In the genomic region with DNA sequence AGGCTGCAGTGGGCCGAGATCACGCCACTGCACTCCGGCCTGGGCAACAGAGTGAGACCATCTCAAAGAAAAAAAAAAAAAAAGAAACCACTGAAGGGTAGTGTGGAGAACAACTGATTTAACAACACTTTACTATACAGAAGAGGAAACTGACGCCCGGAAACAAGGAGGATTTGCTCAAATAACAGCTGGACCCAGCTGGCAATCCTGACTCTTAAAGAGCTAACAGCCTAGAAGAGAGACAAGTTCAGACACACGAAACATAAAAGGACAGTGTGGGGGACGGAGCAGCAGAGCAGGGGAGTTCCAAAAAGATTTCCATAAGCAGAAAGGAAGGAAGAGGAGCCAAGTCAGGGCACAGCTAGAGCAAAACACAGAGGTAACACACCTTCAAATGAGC, we compare ENCODE assay signal across 1 cellular context.
TF ChIP-seq lines count a peak whose summit lies in the region.

No MANE protein-coding gene starts in this region.

TF ChIP-seq in SK-N-SH, 30 proteins besides CTCF, POLR2A, EP300 and RAD21 (continued from another document):
- TF ChIP-seq, protein P1, sequence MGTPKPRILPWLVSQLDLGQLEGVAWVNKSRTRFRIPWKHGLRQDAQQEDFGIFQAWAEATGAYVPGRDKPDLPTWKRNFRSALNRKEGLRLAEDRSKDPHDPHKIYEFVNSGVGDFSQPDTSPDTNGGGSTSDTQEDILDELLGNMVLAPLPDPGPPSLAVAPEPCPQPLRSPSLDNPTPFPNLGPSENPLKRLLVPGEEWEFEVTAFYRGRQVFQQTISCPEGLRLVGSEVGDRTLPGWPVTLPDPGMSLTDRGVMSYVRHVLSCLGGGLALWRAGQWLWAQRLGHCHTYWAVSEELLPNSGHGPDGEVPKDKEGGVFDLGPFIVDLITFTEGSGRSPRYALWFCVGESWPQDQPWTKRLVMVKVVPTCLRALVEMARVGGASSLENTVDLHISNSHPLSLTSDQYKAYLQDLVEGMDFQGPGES (IDR thresholded peaks at IDR 0.05; ENCODE audit: low read depth, low read length), result no peak
- no peak for TF ChIP-seq SIN3A (IDR thresholded peaks at IDR 0.05; ENCODE audit: borderline replicate concordance, low read depth, low read length)
- no peak for TF ChIP-seq MEF2A (IDR thresholded peaks at IDR 0.05; ENCODE audit: borderline replicate concordance, low read depth)
- TF ChIP-seq GATA2 (CRISPR knock-in tag; IDR thresholded peaks at IDR 0.05), result no peak
- TF ChIP-seq FOXM1 (IDR thresholded peaks at IDR 0.05; ENCODE audit: low read depth), result no peak
- TF ChIP-seq JUND (IDR thresholded peaks at IDR 0.05), result no peak
- no peak for TF ChIP-seq TCF12 (IDR thresholded peaks at IDR 0.05)
- TF ChIP-seq SMC3 (IDR thresholded peaks at IDR 0.05; ENCODE audit: low read depth, low read length), result no peak
